1 cellular context compared by ENCODE assay signal in the genomic region with DNA sequence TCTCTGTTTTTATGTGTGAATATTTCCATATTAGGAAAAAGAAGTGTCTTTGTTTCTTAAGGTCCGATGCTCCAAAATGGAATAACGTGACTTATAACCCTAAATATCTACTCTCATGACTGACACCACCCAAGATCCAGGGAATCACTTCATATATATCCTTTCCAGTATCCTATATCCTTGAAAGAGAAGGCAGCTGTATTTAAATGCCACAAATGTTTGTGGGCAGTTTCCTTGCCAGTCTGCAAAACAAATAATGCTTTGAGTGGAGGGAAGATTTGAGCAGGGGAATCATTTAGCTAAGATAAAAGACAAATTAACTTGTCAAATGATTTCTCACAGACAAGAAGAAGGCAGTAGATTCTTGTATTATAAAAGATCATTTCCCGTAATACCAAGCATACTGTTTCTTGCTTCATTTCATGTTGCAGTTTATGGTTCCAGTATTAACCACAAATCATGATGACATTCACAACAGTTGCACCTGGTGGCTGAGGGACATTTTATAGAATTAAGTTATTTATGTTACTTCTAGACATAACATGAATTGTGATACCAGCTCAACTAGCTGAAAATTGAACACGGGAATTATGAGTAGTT.
TF ChIP-seq lines count a peak whose summit lies in the region.

No MANE protein-coding gene starts in this region.

TF ChIP-seq in GM12878, 131 proteins besides CTCF, POLR2A, EP300 and RAD21:
- TF ChIP-seq DPF2 (IDR thresholded peaks at IDR 0.05), result no peak
- no peak for TF ChIP-seq SIX5 (IDR thresholded peaks at IDR 0.05; ENCODE audit: low read depth, low read length, severe bottlenecking)
- TF ChIP-seq ZNF217 (IDR thresholded peaks at IDR 0.05), result no peak
- TF ChIP-seq TBL1XR1 (IDR thresholded peaks at IDR 0.05; ENCODE audit: low read depth, low read length), result no peak
